9 cellular contexts compared by ENCODE assay signal in genomic region chr19:6233827-6234511, GRCh38. TPM values are rescaled to one million over a fixed set of nuclear protein-coding genes. Genes with fewer than 3 reads are reported as not detected.
DNase-seq lines count a peak whose midpoint lies in the region; ATAC-seq and TF ChIP-seq lines count a peak whose summit lies in the region.
"Had no signal": no experiment of that assay in that cellular context is flagged by ENCODE, and none has a peak within 500 bp of the region (broad histone marks: within the 10 kb centered on the region; RNA-seq: fewer than 3 reads in every experiment).

No MANE protein-coding gene starts in this region.

- no peaks in the 10 kb centered on the region for H3K9me3 Mint-ChIP-seq in MCF 10A (ENCODE audit: unreplicated experiment)
- H3K9me3 Mint-ChIP-seq in type B pancreatic cell: no peaks in the 10 kb centered on the region

- peak; percentile 5 for DNase-seq in NCI-H2227 (lab: John Stamatoyannopoulos, UW; ENCODE audit: unreplicated experiment)
- DNase-seq in NCI-H2227 treated with DMSO at 0.1 percent for 48 hours (lab: John Stamatoyannopoulos, UW): no peak
- peak; percentile 69 for DNase-seq in MCF 10A (ENCODE audit: unreplicated experiment)
- peak; percentile 88 for DNase-seq in left lobe of liver (ENCODE audit: low spot score)
- DNase-seq in type B pancreatic cell (ENCODE audit: extremely low spot score, unreplicated experiment): no peak
- DNase-seq in kidney glomerular epithelial cell (lab: John Stamatoyannopoulos, UW): no peak
- DNase-seq in activated T-cell treated with anti-CD3 and anti-CD28 coated beads, Interleukin-2, amount 50 U/mL, for 1 hour: no peak
- DNase-seq in GDM1 (lab: John Stamatoyannopoulos, UW): no peak
- DNase-seq: stimulated activated naive CD4-positive, alpha-beta T cell had no signal

- H3K36me3 Mint-ChIP-seq in MCF 10A (ENCODE audit: insufficient read depth, unreplicated experiment) (peaks cover 5% of the 10 kb centered on the region), type B pancreatic cell (peaks cover 14% of the 10 kb centered on the region)

- POLR2A ChIA-PET in MCF 10A (lab: Yijun Ruan, JAX): interaction anchor here (0.7 kb wide), 1 partner anchor 53 kb away, joined by 3 read pairs; no protein-coding TSS in a partner anchor

- no peak overlapping the region for H3K27ac Mint-ChIP-seq in MCF 10A (ENCODE audit: low read depth, unreplicated experiment)
- H3K27ac Mint-ChIP-seq in type B pancreatic cell: peak overlapping the region; percentile 30

- H3K4me3 Mint-ChIP-seq in MCF 10A (ENCODE audit: unreplicated experiment) (peak overlapping the region; percentile 33), type B pancreatic cell (no peak overlapping the region)

- no peaks in the 10 kb centered on the region for H3K27me3 Mint-ChIP-seq in MCF 10A (ENCODE audit: insufficient read depth, unreplicated experiment)
- no peaks in the 10 kb centered on the region for H3K27me3 Mint-ChIP-seq in type B pancreatic cell

- BruUV-seq in MCF 10A (replicated peaks; lab: Mats Ljungman, UMichigan): no TSS peak

- intact Hi-C loops in MCF 10A (cut with micrococcal nuclease): no loop called here

- peak; percentile 74 for ATAC-seq in left lobe of liver

- H3K4me1 Mint-ChIP-seq in MCF 10A (ENCODE audit: insufficient read depth, unreplicated experiment) (peaks cover 51% of the 10 kb centered on the region), type B pancreatic cell (ENCODE audit: unreplicated experiment) (peaks cover 39% of the 10 kb centered on the region)

- TF ChIP-seq CTCF in MCF 10A (IDR thresholded peaks at IDR 0.05; ENCODE audit: unreplicated experiment) (no peak), type B pancreatic cell (conservative IDR thresholded peaks at IDR 0.05) (no peak)

- CTCF ChIA-PET in MCF 10A (lab: Yijun Ruan, JAX): interaction anchor here (3.0 kb wide), 1 partner anchor 16 kb away, joined by 12 read pairs; no protein-coding TSS in a partner anchor

RNA-seq across cellular contexts. Expression of gene MLLT1, which starts 45.8 kb away (rescaled TPM):
- total RNA-seq in MCF 10A (2022): 53.9 and 59.0 TPM in 2 replicates
- 21.8 TPM for total RNA-seq in left lobe of liver
- total RNA-seq in type B pancreatic cell (ENCODE audit: low replicate concordance): 51.3 and 106 TPM in 2 replicates

Comparison
In these comparisons a context has a peak if more than half of its experiments do, and no peak if none do; other contexts are left out.
1. DNase-seq: peak in NCI-H2227 (single experiment), MCF 10A (single experiment) and left lobe of liver (single experiment); none in NCI-H2227 treated with DMSO at 0.1 percent for 48 hours (single experiment), type B pancreatic cell (single experiment), kidney glomerular epithelial cell (single experiment), activated T-cell treated with anti-CD3 and anti-CD28 coated beads, Interleukin-2, amount 50 U/mL, for 1 hour (single experiment) and GDM1 (single experiment).